ENCODE assay signal across 15 cellular contexts in the genomic region with DNA sequence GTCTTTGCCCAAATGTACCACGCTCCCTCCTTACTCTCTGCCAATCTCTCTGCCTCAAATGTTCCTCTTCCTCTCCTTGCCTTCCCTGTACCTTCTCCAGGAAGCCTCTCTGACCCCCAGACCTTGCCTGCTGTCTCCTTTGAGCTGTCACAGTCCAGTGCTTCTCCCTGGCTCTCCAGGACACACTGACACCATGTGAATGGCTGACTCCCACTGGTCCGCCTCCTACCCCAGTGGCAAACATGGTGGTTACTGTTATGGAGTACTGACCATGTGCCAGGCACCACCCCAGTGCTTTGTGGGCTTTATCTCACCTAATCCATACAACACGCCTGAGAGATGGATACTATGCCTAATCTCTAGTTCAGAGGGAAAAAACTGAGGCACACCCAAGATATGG.
DNase-seq lines count a peak whose midpoint lies in the region; ATAC-seq and TF ChIP-seq lines count a peak whose summit lies in the region.
"Had no signal": no experiment of that assay in that cellular context is flagged by ENCODE, and none has a peak within 500 bp of the region (broad histone marks: within the 10 kb centered on the region; RNA-seq: fewer than 3 reads in every experiment).

No MANE protein-coding gene starts in this region.

- intact Hi-C loops in left ventricle myocardium inferior (cut with micrococcal nuclease), result no loop called here
- intact Hi-C loops in Right ventricle myocardium superior (cut with DNase I), result no loop called here

- H3K4me1 Mint-ChIP-seq in osteocyte (ENCODE audit: unreplicated experiment), result no peaks in the 10 kb centered on the region
- H3K4me1 Mint-ChIP-seq: CD8-positive, alpha-beta memory T cell had no signal

- H3K4me3 ChIP-seq in left ventricle myocardium inferior, result no peak overlapping the region
- H3K4me3 ChIP-seq: BLaER1 treated with 17β-estradiol and CSF1 and Interleukin-3, amounts not matched to agents 10 nM and 100 nM; K562 had no signal

- no peaks in the 10 kb centered on the region for H3K36me3 ChIP-seq in left ventricle myocardium inferior
- H3K36me3 ChIP-seq: BLaER1 treated with 17β-estradiol and CSF1 and Interleukin-3, amounts not matched to agents 10 nM and 100 nM had no signal

- no peaks in the 10 kb centered on the region for H3K36me3 Mint-ChIP-seq in osteocyte (ENCODE audit: unreplicated experiment)
- H3K36me3 Mint-ChIP-seq: CD8-positive, alpha-beta memory T cell had no signal

- TF ChIP-seq CTCF in left ventricle myocardium inferior (IDR thresholded peaks at IDR 0.05; ENCODE audit: borderline replicate concordance) (no peak), osteocyte (IDR thresholded peaks at IDR 0.05) (no peak)

- no peak for ATAC-seq in Right ventricle myocardium superior (ENCODE audit: poor library complexity)

- H3K4me1 ChIP-seq in left ventricle myocardium inferior, result no peaks in the 10 kb centered on the region
- H3K4me1 ChIP-seq: BLaER1 treated with 17β-estradiol and CSF1 and Interleukin-3, amounts not matched to agents 10 nM and 100 nM had no signal

- no peaks in the 10 kb centered on the region for H3K9me3 Mint-ChIP-seq in osteocyte (ENCODE audit: unreplicated experiment)

- no peak overlapping the region for H3K27ac Mint-ChIP-seq in osteocyte (ENCODE audit: unreplicated experiment)
- H3K27ac Mint-ChIP-seq: CD8-positive, alpha-beta memory T cell had no signal

- no peaks in the 10 kb centered on the region for H3K9me3 ChIP-seq in left ventricle myocardium inferior (replicated peaks)
- H3K9me3 ChIP-seq: BLaER1 treated with 17β-estradiol and CSF1 and Interleukin-3, amounts not matched to agents 10 nM and 100 nM had no signal

- H3K27me3 ChIP-seq in left ventricle myocardium inferior (ENCODE audit: low read depth), result peaks cover 75% of the 10 kb centered on the region

- H3K27me3 Mint-ChIP-seq in osteocyte (ENCODE audit: unreplicated experiment), result peaks cover 36% of the 10 kb centered on the region

- no peak overlapping the region for H3K27ac ChIP-seq in left ventricle myocardium inferior (replicated peaks)
- H3K27ac ChIP-seq: BLaER1 treated with 17β-estradiol and CSF1 and Interleukin-3, amounts not matched to agents 10 nM and 100 nM had no signal

- DNase-seq in left ventricle myocardium inferior, result peak; percentile 7
- DNase-seq in Right ventricle myocardium superior, result no peak
- peak; percentile 36 for DNase-seq in ecto neural progenitor cell (ENCODE audit: low spot score)
- DNase-seq in osteocyte (ENCODE audit: extremely low spot score, unreplicated experiment), result peak; percentile 63
- no peak for DNase-seq in NCI-H1092 (lab: John Stamatoyannopoulos, UW)
- DNase-seq in HCEC 1CT, result no peak
- DNase-seq in NCI-H69 (lab: John Stamatoyannopoulos, UW), result no peak
- DNase-seq: CD8-positive, alpha-beta memory T cell; GOT3; NCI-H1694; NCI-H2081 treated with DMSO at 0.1 percent for 48 hours; NCI-H510A; NCI-H82 had no signal

- H3K4me3 Mint-ChIP-seq in osteocyte (ENCODE audit: unreplicated experiment), result no peak overlapping the region
- H3K4me3 Mint-ChIP-seq: CD8-positive, alpha-beta memory T cell had no signal

Comparison
In these comparisons a context has a peak if more than half of its experiments do, and no peak if none do; other contexts are left out.
1. DNase-seq: peak in left ventricle myocardium inferior (single experiment), ecto neural progenitor cell (single experiment) and osteocyte (single experiment); none in Right ventricle myocardium superior (single experiment), NCI-H1092 (single experiment), HCEC 1CT (single experiment) and NCI-H69 (single experiment).